1 cellular context compared by ENCODE assay signal in genomic region chr13:79241697-79242096, GRCh38.
TF ChIP-seq lines count a peak whose summit lies in the region.

No MANE protein-coding gene starts in this region.

TF ChIP-seq in HEK293, 187 proteins besides CTCF, POLR2A, EP300 and RAD21 (continued from another document):
- no peak for TF ChIP-seq ZNF624 (tag by site-specific recombination; IDR thresholded peaks at IDR 0.05)
- no peak for TF ChIP-seq ZNF510 (tag by site-specific recombination; IDR thresholded peaks at IDR 0.05; ENCODE audit: insufficient replicate concordance)
- no peak for TF ChIP-seq HOXD13 (CRISPR knock-in tag; IDR thresholded peaks at IDR 0.05; ENCODE audit: borderline replicate concordance)
- no peak for TF ChIP-seq ZNF76 (tag by site-specific recombination; IDR thresholded peaks at IDR 0.05; ENCODE audit: borderline replicate concordance, low read depth)
- TF ChIP-seq SETDB1 (IDR thresholded peaks at IDR 0.05; ENCODE audit: insufficient read length, low read length) = no peak
- TF ChIP-seq ZNF155 (tag by site-specific recombination; IDR thresholded peaks at IDR 0.05) = no peak
- TF ChIP-seq TCF7L2 (IDR thresholded peaks at IDR 0.05; ENCODE audit: borderline replicate concordance, low read depth, low read length) = no peak
- no peak for TF ChIP-seq ZNF394 (tag by site-specific recombination; IDR thresholded peaks at IDR 0.05; ENCODE audit: borderline replicate concordance)
- TF ChIP-seq ZNF2 (tag by site-specific recombination; IDR thresholded peaks at IDR 0.05) = no peak
- no peak for TF ChIP-seq IKZF3 (tag by site-specific recombination; IDR thresholded peaks at IDR 0.05)
- TF ChIP-seq GLIS2 (tag by site-specific recombination; IDR thresholded peaks at IDR 0.05) = no peak
- peak; percentile 20; the same call in 1 of the 2 replicates for TF ChIP-seq HIC1 (tag by site-specific recombination; IDR thresholded peaks at IDR 0.05)
- no peak for TF ChIP-seq ZBTB1 (tag by site-specific recombination; IDR thresholded peaks at IDR 0.05)
